1 cellular context compared by ENCODE assay signal in genomic region chr5:131211669-131212068, GRCh38.
TF ChIP-seq lines count a peak whose summit lies in the region.

No MANE protein-coding gene starts in this region.

TF ChIP-seq in GM12891, 5 proteins besides CTCF, POLR2A, EP300 and RAD21:
- no peak for TF ChIP-seq POU2F2 (IDR thresholded peaks at IDR 0.05; ENCODE audit: low read depth, low read length)
- no peak for TF ChIP-seq SPI1 (IDR thresholded peaks at IDR 0.05; ENCODE audit: low read depth, low read length)
- no peak for TF ChIP-seq TAF1 (IDR thresholded peaks at IDR 0.05; ENCODE audit: low read depth, low read length)
- TF ChIP-seq PAX5 (IDR thresholded peaks at IDR 0.05; ENCODE audit: insufficient read depth, low read length, severe bottlenecking), result no peak
- no peak for TF ChIP-seq POLR2AphosphoS5 (IDR thresholded peaks at IDR 0.05; ENCODE audit: low read depth, low read length)
TF ChIP-seq in GM12891: peak in this region for 0.
